ENCODE assay signal across 2 cellular contexts in the genomic region with DNA sequence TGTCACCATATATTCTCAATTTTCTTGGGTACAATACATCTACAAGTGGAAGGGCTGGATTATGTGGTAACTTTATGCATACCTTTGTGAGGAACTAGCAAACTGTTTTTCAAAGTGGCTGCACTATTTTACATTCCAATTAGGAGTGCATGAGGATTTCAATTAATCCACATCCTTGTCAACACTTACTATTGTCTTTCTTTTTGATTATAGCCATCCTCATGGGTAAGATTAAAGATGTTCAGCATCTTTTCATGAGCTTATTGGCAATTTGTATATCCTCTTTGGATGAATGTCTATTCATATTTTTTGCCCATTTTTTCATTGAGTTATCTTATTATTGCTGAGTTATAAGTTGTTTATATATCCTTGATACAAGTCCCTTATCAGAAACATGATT.
TF ChIP-seq lines count a peak whose summit lies in the region.

No MANE protein-coding gene starts in this region.

TF ChIP-seq in HepG2, 621 proteins besides CTCF, POLR2A, EP300 and RAD21:
- TF ChIP-seq ZNF7 (CRISPR knock-in tag; IDR thresholded peaks at IDR 0.05) (peak; percentile 92), SNAPC2 (CRISPR knock-in tag; IDR thresholded peaks at IDR 0.05) (no peak), ZNF549 (CRISPR knock-in tag; IDR thresholded peaks at IDR 0.05) (no peak), DNMT1 (CRISPR knock-in tag; IDR thresholded peaks at IDR 0.05) (no peak), ZNF256 (CRISPR knock-in tag; conservative IDR thresholded peaks at IDR 0.05) (no peak)
TF ChIP-seq in HepG2: peak in this region for 1.

TF ChIP-seq in K562, 482 proteins besides CTCF, POLR2A, EP300 and RAD21:
- TF ChIP-seq NCOR1 (IDR thresholded peaks at IDR 0.05) (no peak), RBM25 (IDR thresholded peaks at IDR 0.05; ENCODE audit: low read depth, low read length, severe bottlenecking) (peak; percentile 36)
